In the genomic region with DNA sequence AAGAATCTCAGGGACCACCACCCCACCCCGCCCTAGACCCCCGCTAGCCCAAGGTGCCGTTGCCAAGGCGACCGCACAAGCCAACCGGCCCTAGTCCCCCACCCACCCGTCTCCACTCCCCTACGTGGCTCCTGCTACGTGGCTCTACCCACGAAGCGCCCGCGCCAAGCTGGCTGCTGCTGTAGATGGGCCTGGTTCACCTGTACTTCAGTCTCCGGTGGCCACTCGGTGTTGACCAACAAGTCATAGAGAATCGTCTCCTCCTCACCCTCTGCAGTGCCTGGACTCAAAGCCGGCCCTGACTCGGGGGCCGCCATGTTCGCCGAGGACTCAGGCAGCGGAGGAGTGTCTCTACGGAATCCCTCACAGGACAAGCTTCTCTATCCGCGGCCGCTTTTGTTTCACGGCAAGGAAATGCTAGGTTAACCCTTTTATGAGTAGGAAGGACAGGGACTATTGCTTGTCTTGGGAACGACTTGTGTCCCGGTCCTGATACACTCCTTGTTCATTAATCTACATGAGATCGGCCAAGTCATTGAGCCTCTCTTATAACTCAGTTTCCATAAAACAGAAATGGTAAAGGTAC, we compare ENCODE assay signal across 8 cellular contexts.
DNase-seq lines count a peak whose midpoint lies in the region; ATAC-seq lines count a peak whose summit lies in the region.

A gene (minus strand): TSS at position 347 of the 586 bp plus-strand sequence. CDS start 30 bp downstream, at position 317.

- H3K4me3 ChIP-seq in endocrine pancreas (ENCODE audit: control insufficient read depth, insufficient read depth, low read length) = peak within 1 kb of the TSS; percentile 96

- H3K27me3 ChIP-seq in endocrine pancreas (ENCODE audit: control insufficient read depth, insufficient read depth, low read length) = no peaks in the 10 kb centered on the region

- peak within 1 kb of the TSS; percentile 95 for H3K27ac Mint-ChIP-seq in memory B cell

- peaks cover 14% of the 10 kb centered on the region for H3K4me1 ChIP-seq in endocrine pancreas (ENCODE audit: control insufficient read depth, insufficient read depth, low read length)

- H3K27me3 Mint-ChIP-seq in memory B cell = peaks cover 3% of the 10 kb centered on the region

- H3K9ac ChIP-seq in endocrine pancreas (ENCODE audit: control insufficient read depth, insufficient read depth, low read length) = peak within 1 kb of the TSS; percentile 93

- H3K36me3 Mint-ChIP-seq in memory B cell = no peaks in the 10 kb centered on the region

- H3K9me3 ChIP-seq in endocrine pancreas (ENCODE audit: control insufficient read depth, low read length) = no peaks in the 10 kb centered on the region

- peak within 1 kb of the TSS; percentile 99 for H3K4me3 Mint-ChIP-seq in memory B cell

- ATAC-seq in GM19467 (IDR thresholded peaks at IDR 0.05; ENCODE audit: unreplicated experiment) = peak; percentile 81
- ATAC-seq in memory B cell (ENCODE audit: low read depth) = peak; percentile 89

- H3K9me3 Mint-ChIP-seq in memory B cell = no peaks in the 10 kb centered on the region

- no peaks in the 10 kb centered on the region for H3K36me3 ChIP-seq in endocrine pancreas (ENCODE audit: control insufficient read depth, insufficient read depth, low read length)

- H3K4me1 Mint-ChIP-seq in memory B cell = peaks cover 26% of the 10 kb centered on the region

- DNase-seq in COLO668 (lab: John Stamatoyannopoulos, UW; ENCODE audit: unreplicated experiment) (peak; percentile 77), HS-5 (ENCODE audit: low read depth) (peak; percentile 67), NOMO-1 treated with dmso at 0.1 percent for 144 hours (lab: John Stamatoyannopoulos, UW; ENCODE audit: unreplicated experiment) (peak; percentile 67), memory B cell (ENCODE audit: low spot score in 2 of 2) (peak; percentile 49 to 64)
- peak; percentile 44 to 49 (median 48) for DNase-seq in activated CD8-positive, alpha-beta memory T cell treated with anti-CD3 and anti-CD28 coated beads for 48 hours (ENCODE audit: low read depth in 2 of 3, low spot score in 2 of 3)
- peak; percentile 38 for DNase-seq in stimulated activated CD8-positive, alpha-beta memory T cell treated with anti-CD3 and anti-CD28 coated beads, Interleukin-12 subunit alpha, Interleukin-12 subunit beta, amount 100 ng/mL, for 24 hours (ENCODE audit: extremely low read depth)

Comparison
In these comparisons a context has a peak if more than half of its experiments do, and no peak if none do; other contexts are left out.
1. Peak in every context shown above with its lines: DNase-seq, ATAC-seq and H3K4me3 ChIP-seq.